In the genomic region with DNA sequence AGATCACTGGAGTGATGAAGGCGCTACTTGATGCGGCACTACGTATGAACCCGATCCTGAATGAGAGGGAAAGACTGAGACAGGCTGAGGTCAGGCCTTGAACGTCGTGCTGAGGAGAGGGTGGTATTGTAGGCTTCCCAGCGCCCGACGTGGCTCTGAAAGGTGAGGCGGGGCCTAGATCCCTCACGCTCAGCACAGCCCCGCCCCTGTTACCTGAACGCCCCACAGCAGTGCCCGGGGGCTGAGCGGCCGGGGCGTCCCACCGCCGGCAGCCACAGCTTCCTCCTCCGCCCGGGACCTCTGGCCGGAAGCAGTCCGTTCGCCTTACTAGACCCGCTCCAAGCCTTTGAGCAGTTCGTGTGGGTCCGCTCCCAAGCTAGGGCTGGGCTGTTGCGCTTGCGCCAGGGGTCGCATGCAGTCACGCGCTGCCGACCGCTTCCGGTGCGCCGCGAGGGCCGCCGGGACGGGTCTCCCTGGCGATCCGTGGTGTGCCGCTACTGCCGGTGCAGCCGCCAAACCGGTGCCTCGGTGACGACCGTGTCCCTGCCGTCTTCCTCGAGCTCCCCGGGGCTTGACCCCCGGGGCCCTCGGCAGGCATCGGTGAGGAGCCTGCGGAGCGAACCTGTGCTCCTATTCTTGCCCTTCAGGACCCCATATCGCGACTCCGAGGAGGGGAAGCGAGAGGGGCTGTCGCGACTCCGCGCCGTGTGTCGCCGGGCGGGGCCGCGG, we compare ENCODE assay signal across 8 cellular contexts. TPM values are rescaled to one million over a fixed set of nuclear protein-coding genes. Genes with fewer than 3 reads are reported as not detected.
DNase-seq lines count a peak whose midpoint lies in the region; ATAC-seq and TF ChIP-seq lines count a peak whose summit lies in the region.

A gene with protein sequence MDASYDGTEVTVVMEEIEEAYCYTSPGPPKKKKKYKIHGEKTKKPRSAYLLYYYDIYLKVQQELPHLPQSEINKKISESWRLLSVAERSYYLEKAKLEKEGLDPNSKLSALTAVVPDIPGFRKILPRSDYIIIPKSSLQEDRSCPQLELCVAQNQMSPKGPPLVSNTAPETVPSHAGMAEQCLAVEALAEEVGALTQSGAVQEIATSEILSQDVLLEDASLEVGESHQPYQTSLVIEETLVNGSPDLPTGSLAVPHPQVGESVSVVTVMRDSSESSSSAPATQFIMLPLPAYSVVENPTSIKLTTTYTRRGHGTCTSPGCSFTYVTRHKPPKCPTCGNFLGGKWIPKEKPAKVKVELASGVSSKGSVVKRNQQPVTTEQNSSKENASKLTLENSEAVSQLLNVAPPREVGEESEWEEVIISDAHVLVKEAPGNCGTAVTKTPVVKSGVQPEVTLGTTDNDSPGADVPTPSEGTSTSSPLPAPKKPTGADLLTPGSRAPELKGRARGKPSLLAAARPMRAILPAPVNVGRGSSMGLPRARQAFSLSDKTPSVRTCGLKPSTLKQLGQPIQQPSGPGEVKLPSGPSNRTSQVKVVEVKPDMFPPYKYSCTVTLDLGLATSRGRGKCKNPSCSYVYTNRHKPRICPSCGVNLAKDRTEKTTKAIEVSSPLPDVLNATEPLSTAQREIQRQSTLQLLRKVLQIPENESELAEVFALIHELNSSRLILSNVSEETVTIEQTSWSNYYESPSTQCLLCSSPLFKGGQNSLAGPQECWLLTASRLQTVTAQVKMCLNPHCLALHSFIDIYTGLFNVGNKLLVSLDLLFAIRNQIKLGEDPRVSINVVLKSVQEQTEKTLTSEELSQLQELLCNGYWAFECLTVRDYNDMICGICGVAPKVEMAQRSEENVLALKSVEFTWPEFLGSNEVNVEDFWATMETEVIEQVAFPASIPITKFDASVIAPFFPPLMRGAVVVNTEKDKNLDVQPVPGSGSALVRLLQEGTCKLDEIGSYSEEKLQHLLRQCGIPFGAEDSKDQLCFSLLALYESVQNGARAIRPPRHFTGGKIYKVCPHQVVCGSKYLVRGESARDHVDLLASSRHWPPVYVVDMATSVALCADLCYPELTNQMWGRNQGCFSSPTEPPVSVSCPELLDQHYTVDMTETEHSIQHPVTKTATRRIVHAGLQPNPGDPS (N-terminal part only) (plus strand): TSS at position 479 of the 729 bp plus-strand sequence. CDS start 4,114 bp downstream, outside the sequence.
A gene (minus strand): TSS at position 394 of the 729 bp plus-strand sequence. CDS start 4,306 bp downstream, outside the sequence.

- ATAC-seq in HG03457 (IDR thresholded peaks at IDR 0.05; ENCODE audit: unreplicated experiment), result peak; percentile 88

- H3K27ac ChIP-seq in BLaER1 (peak within 1 kb of the TSS; percentile 97), colonic mucosa (peak within 1 kb of the TSS; percentile 96)

- DNase-seq in GM19240 (ENCODE audit: insufficient read length, low spot score) (peak; percentile 81), NCI-H524 (lab: John Stamatoyannopoulos, UW) (peak; percentile 84 to 92), colonic mucosa (peak; percentile 91), left kidney (ENCODE audit: low read depth, low spot score) (peak; percentile 98)
- peak; percentile 93 for DNase-seq in activated CD4-positive, alpha-beta T cell treated with anti-CD3 and anti-CD28 coated beads for 48 hours
- peak; percentile 93 for DNase-seq in stimulated activated CD4-positive, alpha-beta T cell treated with anti-CD3 and anti-CD28 coated beads, Interleukin-1b, Interleukin-23, amount 100 ng/mL, for 48 hours

- peak within 1 kb of the TSS; percentile 86 for H3K4me2 ChIP-seq in BLaER1

- peak within 1 kb of the TSS; percentile 97 for H3K4me3 ChIP-seq in BLaER1
- peak within 1 kb of the TSS; percentile 96 for H3K4me3 ChIP-seq in colonic mucosa

- intact Hi-C loops in colonic mucosa (cut with DNase I), result no loop called here

- no peak for TF ChIP-seq CTCF in colonic mucosa (IDR thresholded peaks at IDR 0.05)

- H3K36me3 ChIP-seq in BLaER1, result peaks cover 36% of the 10 kb centered on the region
- H3K36me3 ChIP-seq in colonic mucosa, result no peaks in the 10 kb centered on the region

- H3K9ac ChIP-seq in BLaER1 (peak within 1 kb of the TSS; percentile 97), colonic mucosa (ENCODE audit: low read depth in 2 of 2, low read length in 2 of 2) (peak within 1 kb of the TSS; percentile 82 to 98)

- H4K20me1 ChIP-seq in BLaER1, result peaks cover 44% of the 10 kb centered on the region

- H3K27me3 ChIP-seq in BLaER1, result no peaks in the 10 kb centered on the region
- H3K27me3 ChIP-seq in colonic mucosa, result no peaks in the 10 kb centered on the region

- H3K9me3 ChIP-seq in BLaER1, result no peaks in the 10 kb centered on the region
- no peaks in the 10 kb centered on the region for H3K9me3 ChIP-seq in colonic mucosa

- H3K4me1 ChIP-seq in BLaER1 (peaks cover 27% of the 10 kb centered on the region), colonic mucosa (peaks cover 16% of the 10 kb centered on the region)

RNA-seq across cellular contexts. Expression of the first gene that starts in this region (rescaled TPM):
- 10 to 100 TPM; 21.8 to 40.2 TPM for total RNA-seq in colonic mucosa

RNA-seq across cellular contexts. Expression of the second gene that starts in this region (rescaled TPM):
- total RNA-seq in colonic mucosa, result 1 to 10 TPM; 3.9 to 4.6 TPM

Comparison
In these comparisons a context has a peak if more than half of its experiments do, and no peak if none do; other contexts are left out.
1. Peak in every context shown above with its lines: DNase-seq, ATAC-seq, H3K4me3 ChIP-seq and H3K27ac ChIP-seq.